ENCODE assay signal across 8 cellular contexts in the genomic region with DNA sequence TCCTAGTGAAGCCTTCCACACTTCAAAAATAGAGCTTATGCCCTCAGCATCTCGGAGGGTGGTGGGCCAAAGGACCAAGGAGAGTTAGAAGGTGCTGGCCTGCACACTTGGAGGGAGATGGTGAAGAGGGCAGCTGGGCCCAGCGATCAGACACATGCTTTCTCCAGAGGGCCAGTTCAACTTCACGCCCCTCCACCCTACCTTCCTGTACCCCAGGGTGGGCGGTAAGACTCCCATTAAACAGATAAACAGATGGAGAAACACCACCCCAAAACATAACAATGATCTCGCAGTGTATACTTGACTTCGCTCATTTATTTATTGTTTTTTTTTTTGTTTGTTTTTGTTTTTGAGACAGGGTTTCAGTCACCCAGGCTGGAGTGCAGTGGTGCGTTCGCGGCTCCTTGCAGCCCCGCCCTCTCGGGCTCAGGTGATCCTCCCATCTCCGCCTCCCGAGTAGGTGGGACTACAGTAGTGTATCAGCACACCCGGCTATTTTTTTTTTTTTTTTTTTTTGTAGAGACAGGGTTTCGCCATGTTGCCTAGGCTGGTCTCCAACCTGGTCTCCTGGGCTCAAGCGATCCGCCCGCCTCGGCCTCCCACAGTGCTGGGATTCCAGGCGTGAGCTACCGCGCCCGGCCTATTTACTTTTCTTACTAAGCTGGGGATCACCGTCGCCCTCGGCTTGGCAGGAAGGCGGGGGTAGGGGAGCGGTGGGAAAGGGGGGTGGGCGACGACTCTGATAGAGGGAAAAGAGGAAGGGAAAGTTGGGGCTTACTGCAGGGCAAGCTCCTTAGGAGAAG. TPM values are rescaled to one million over a fixed set of nuclear protein-coding genes. Genes with fewer than 3 reads are reported as not detected.
DNase-seq lines count a peak whose midpoint lies in the region; ATAC-seq, FAIRE-seq and TF ChIP-seq lines count a peak whose summit lies in the region.

No MANE protein-coding gene starts in this region.

- FAIRE-seq in pancreas (lab: Jason Lieb, UNC): no peak

- H4K20me1 ChIP-seq in KMS-11 (ENCODE audit: insufficient read depth): no peaks in the 10 kb centered on the region

- ATAC-seq in CD4-positive, CD25-positive, alpha-beta regulatory T cell (ENCODE audit: low read depth in 2 of 2): peak; percentile 60 to 66
- ATAC-seq in GM19468 (IDR thresholded peaks at IDR 0.05; ENCODE audit: extremely low read depth, unreplicated experiment) (peak; percentile 35), gastroesophageal sphincter (peak; percentile 39), pancreas (peak; percentile 79 to 88 (median 84))

- peak overlapping the region; percentile 88 to 98 (median 95) for H3K4me3 Mint-ChIP-seq in CD4-positive, CD25-positive, alpha-beta regulatory T cell

- TF ChIP-seq POLR2A in gastroesophageal sphincter (IDR thresholded peaks at IDR 0.05) (no peak), transverse colon (IDR thresholded peaks at IDR 0.05) (no peak)

- peak overlapping the region; percentile 57 for H2AFZ ChIP-seq in KMS-11 (ENCODE audit: low read depth)

- H3K79me2 ChIP-seq in KMS-11 (ENCODE audit: insufficient read depth, low read depth): peaks cover 14% of the 10 kb centered on the region

- H3K27ac ChIP-seq in CD4-positive, CD25-positive, alpha-beta regulatory T cell (ENCODE audit: insufficient read depth, low read length, poor library complexity, severe bottlenecking): peak overlapping the region; percentile 86
- H3K27ac ChIP-seq in KMS-11 (peak overlapping the region; percentile 73), gastroesophageal sphincter (peak overlapping the region; percentile 0 to 93 (median 87)), pancreas (peak overlapping the region; percentile 79 to 91 (median 86)), transverse colon (peak overlapping the region; percentile 88 to 93 (median 91))

- peak; percentile 79 to 92 (median 86) for DNase-seq in CD4-positive, CD25-positive, alpha-beta regulatory T cell
- DNase-seq in RPMI7951 (ENCODE audit: low read depth): peak; percentile 24
- peak; percentile 94 for DNase-seq in activated effector memory CD4-positive, alpha-beta T cell treated with anti-CD3 and anti-CD28 coated beads, Interleukin-2, amount 50 U/mL, for 16 hours
- DNase-seq in pancreas: peak; percentile 80 to 92 (median 88)
- peak; percentile 91 for DNase-seq in transverse colon

- intact Hi-C loops in pancreas (cut with DNase I): no loop called here
- intact Hi-C loops in transverse colon (cut with DNase I; ENCODE audit: low total_unique reads): no loop called here

- peaks cover 4% of the 10 kb centered on the region for H3K27me3 Mint-ChIP-seq in CD4-positive, CD25-positive, alpha-beta regulatory T cell

- H3K4me1 Mint-ChIP-seq in CD4-positive, CD25-positive, alpha-beta regulatory T cell: peaks cover 6 to 29% (median 18%) of the 10 kb centered on the region in 4 donors

- peaks cover 0 to 1% (median 0%) of the 10 kb centered on the region in 7 donors for H3K9me3 Mint-ChIP-seq in CD4-positive, CD25-positive, alpha-beta regulatory T cell

- in situ Hi-C loops in transverse colon (cut with MboI; ENCODE audit: low pct_ligation_motif_present in 1 of 4, low pct_unique_long_range_greater_than_20kb in 1 of 4, low sequenced_read_pairs in 3 of 4): no loop called here

- no peak for TF ChIP-seq CTCF in KMS-11 (conservative IDR thresholded peaks at IDR 0.05; ENCODE audit: low read depth, low read length)
- TF ChIP-seq CTCF in gastroesophageal sphincter (IDR thresholded peaks at IDR 0.05): no peak
- TF ChIP-seq CTCF in pancreas (IDR thresholded peaks at IDR 0.05): no peak
- no peak for TF ChIP-seq CTCF in transverse colon (IDR thresholded peaks at IDR 0.05)

- TF ChIP-seq EP300 in gastroesophageal sphincter (IDR thresholded peaks at IDR 0.05) (no peak), transverse colon (IDR thresholded peaks at IDR 0.05; ENCODE audit: low read depth) (no peak)

- H3K4me2 ChIP-seq in KMS-11: peak overlapping the region; percentile 61

- H3K27me3 ChIP-seq in CD4-positive, CD25-positive, alpha-beta regulatory T cell (ENCODE audit: control insufficient read depth, insufficient read depth, low read length): no peaks in the 10 kb centered on the region
- H3K27me3 ChIP-seq in KMS-11 (ENCODE audit: insufficient read depth, low read depth) (no peaks in the 10 kb centered on the region), gastroesophageal sphincter (no peaks in the 10 kb centered on the region), pancreas (no peaks in the 10 kb centered on the region), transverse colon (no peaks in the 10 kb centered on the region)

- no peaks in the 10 kb centered on the region for H3K36me3 ChIP-seq in CD4-positive, CD25-positive, alpha-beta regulatory T cell (ENCODE audit: control insufficient read depth, insufficient read depth, low read length)
- H3K36me3 ChIP-seq in KMS-11 (ENCODE audit: insufficient read depth) (no peaks in the 10 kb centered on the region), gastroesophageal sphincter (no peaks in the 10 kb centered on the region), pancreas (no peaks in the 10 kb centered on the region), transverse colon (no peaks in the 10 kb centered on the region)

- H3K9ac ChIP-seq in KMS-11: peak overlapping the region; percentile 81

- H3K4me3 ChIP-seq in CD4-positive, CD25-positive, alpha-beta regulatory T cell (ENCODE audit: low read depth, low read length): peak overlapping the region; percentile 93
- H3K4me3 ChIP-seq in KMS-11 (IDR thresholded peaks at IDR 0.05; ENCODE audit: insufficient read depth, low read depth, low read length) (no peak overlapping the region), gastroesophageal sphincter (peak overlapping the region; percentile 62 to 89), pancreas (peak overlapping the region; percentile 70 to 94 (median 86)), transverse colon (peak overlapping the region; percentile 38 to 78 (median 74))

- H3K36me3 Mint-ChIP-seq in CD4-positive, CD25-positive, alpha-beta regulatory T cell: peaks cover 4% of the 10 kb centered on the region

- WGBS in gastroesophageal sphincter (ENCODE audit: low coverage in 1 of 2), 2 donors: 7 to 13% methylated on average over 13 of the region's 30 CpGs
- 5% methylated on average over 29 to 30 of the region's 30 CpGs for WGBS in pancreas, 2 donors
- WGBS in transverse colon (ENCODE audit: low coverage in 1 of 2), 2 donors: 9 to 32% methylated on average over 5 to 30 of the region's 30 CpGs

- H3K4me1 ChIP-seq in CD4-positive, CD25-positive, alpha-beta regulatory T cell (ENCODE audit: control insufficient read depth, insufficient read depth, low read length, poor library complexity, severe bottlenecking): peaks cover 27% of the 10 kb centered on the region
- H3K4me1 ChIP-seq in KMS-11 (ENCODE audit: low read depth, poor library complexity, severe bottlenecking) (peaks cover 36% of the 10 kb centered on the region), gastroesophageal sphincter (peaks cover 0 to 23% (median 6%) of the 10 kb centered on the region in 3 donors), pancreas (peaks cover 0 to 5% (median 0%) of the 10 kb centered on the region in 3 donors), transverse colon (peaks cover 4 to 16% (median 9%) of the 10 kb centered on the region in 4 donors)

- peak overlapping the region; percentile 94 to 97 (median 96) for H3K27ac Mint-ChIP-seq in CD4-positive, CD25-positive, alpha-beta regulatory T cell

- no peaks in the 10 kb centered on the region for H3K9me3 ChIP-seq in CD4-positive, CD25-positive, alpha-beta regulatory T cell (ENCODE audit: control insufficient read depth in 2 of 2, low read length in 2 of 2)
- no peaks in the 10 kb centered on the region for H3K9me3 ChIP-seq in gastroesophageal sphincter
- no peaks in the 10 kb centered on the region for H3K9me3 ChIP-seq in pancreas
- H3K9me3 ChIP-seq in transverse colon: no peaks in the 10 kb centered on the region

RNA-seq across cellular contexts. Expression of a gene that starts 1.8 kb away (rescaled TPM):
- 0.35 TPM for total RNA-seq in CD4-positive, CD25-positive, alpha-beta regulatory T cell
- 1 to 10 TPM in 1 of 4 donors, under 1 TPM in 3; 0.40 to 1.1 (median 0.55) TPM for polyA plus RNA-seq in CD4-positive, CD25-positive, alpha-beta regulatory T cell
- not detected in 2 replicates for total RNA-seq in RPMI7951 (2014; rRNA removed; shearing (Covaris generic))
- total RNA-seq in gastroesophageal sphincter: not detected
- total RNA-seq in pancreas: 1 to 10 TPM in 2 of 6 donors, under 1 TPM in 4; 0.37 to 1.1 (median 0.44) TPM
- polyA plus RNA-seq in pancreas: 1 to 10 TPM in 1 of 2 donors, under 1 TPM in 1; 0.46 to 1.2 TPM
- 10 to 100 TPM in 1 of 4 donors, 1 to 10 TPM in 1, under 1 TPM in 2; 0.48 to 34.4 (median 1.1) TPM for total RNA-seq in transverse colon

RNA-seq across cellular contexts. Expression of a gene that starts 17.1 kb away (rescaled TPM):
- 29.4 TPM for total RNA-seq in CD4-positive, CD25-positive, alpha-beta regulatory T cell
- 10 to 100 TPM; 50.8 to 60.6 (median 52.0) TPM for polyA plus RNA-seq in CD4-positive, CD25-positive, alpha-beta regulatory T cell
- 43.4 and 53.6 TPM in 2 replicates for total RNA-seq in RPMI7951 (2014; rRNA removed; shearing (Covaris generic))
- total RNA-seq in gastroesophageal sphincter: 10 to 100 TPM; 61.4 to 84.3 (median 67.5) TPM
- total RNA-seq in pancreas: 10 to 100 TPM; 18.9 to 25.3 (median 20.6) TPM
- polyA plus RNA-seq in pancreas: 10 to 100 TPM; 27.1 to 51.5 TPM
- total RNA-seq in transverse colon: 10 to 100 TPM in 3 of 4 donors, 1 to 10 TPM in 1; 5.2 to 35.2 (median 33.5) TPM

RNA-seq across cellular contexts. Expression of a gene that starts 28.9 kb away (rescaled TPM):
- total RNA-seq in CD4-positive, CD25-positive, alpha-beta regulatory T cell: 12.8 TPM
- 10 to 100 TPM; 25.2 to 40.1 (median 32.1) TPM for polyA plus RNA-seq in CD4-positive, CD25-positive, alpha-beta regulatory T cell
- total RNA-seq in RPMI7951 (2014; rRNA removed; shearing (Covaris generic)): 5.3 and 6.1 TPM in 2 replicates
- total RNA-seq in gastroesophageal sphincter (10 to 100 TPM; 18.6 to 41.9 (median 26.1) TPM), pancreas (10 to 100 TPM in 5 of 6 donors, 1 to 10 TPM in 1; 10.0 to 13.6 (median 10.7) TPM), transverse colon (10 to 100 TPM; 16.7 to 56.3 (median 46.0) TPM)
- polyA plus RNA-seq in pancreas: 10 to 100 TPM; 15.7 to 24.2 TPM

RNA-seq across cellular contexts. Expression of a gene that starts 30.9 kb away (rescaled TPM):
- total RNA-seq in CD4-positive, CD25-positive, alpha-beta regulatory T cell: 2.9 TPM
- polyA plus RNA-seq in CD4-positive, CD25-positive, alpha-beta regulatory T cell: 1 to 10 TPM; 1.4 to 2.6 (median 1.9) TPM
- 0.24 and 1.5 TPM in 2 replicates for total RNA-seq in RPMI7951 (2014; rRNA removed; shearing (Covaris generic))
- 100 to 1,000 TPM in 1 of 4 donors, 10 to 100 TPM in 3; 28.6 to 195 (median 41.4) TPM for total RNA-seq in gastroesophageal sphincter
- total RNA-seq in pancreas: 1 to 10 TPM; 2.1 to 5.8 (median 4.0) TPM
- 10 to 100 TPM; 13.5 to 30.9 TPM for polyA plus RNA-seq in pancreas
- total RNA-seq in transverse colon: 10 to 100 TPM; 38.9 to 56.1 (median 49.4) TPM

RNA-seq across cellular contexts. Expression of a gene that starts 53.0 kb away (rescaled TPM):
- 63.0 TPM for total RNA-seq in CD4-positive, CD25-positive, alpha-beta regulatory T cell
- 10 to 100 TPM; 67.9 to 77.9 (median 75.6) TPM for polyA plus RNA-seq in CD4-positive, CD25-positive, alpha-beta regulatory T cell
- 116 and 179 TPM in 2 replicates for total RNA-seq in RPMI7951 (2014; rRNA removed; shearing (Covaris generic))
- 100 to 1,000 TPM; 157 to 221 (median 179) TPM for total RNA-seq in gastroesophageal sphincter
- total RNA-seq in pancreas: 10 to 100 TPM; 22.4 to 40.9 (median 27.4) TPM
- polyA plus RNA-seq in pancreas: 10 to 100 TPM; 33.6 to 38.1 TPM
- 10 to 100 TPM; 49.7 to 90.8 (median 79.4) TPM for total RNA-seq in transverse colon

Comparison
In these comparisons a context has a peak if more than half of its experiments do, and no peak if none do; other contexts are left out.
1. DNase-seq: peak in every context shown above with its lines; median percentile 94 in activated effector memory CD4-positive, alpha-beta T cell treated with anti-CD3 and anti-CD28 coated beads, Interleukin-2, amount 50 U/mL, for 16 hours; 91 in transverse colon; 88 in pancreas; 86 in CD4-positive, CD25-positive, alpha-beta regulatory T cell; 24 in RPMI7951.